In the genomic region with DNA sequence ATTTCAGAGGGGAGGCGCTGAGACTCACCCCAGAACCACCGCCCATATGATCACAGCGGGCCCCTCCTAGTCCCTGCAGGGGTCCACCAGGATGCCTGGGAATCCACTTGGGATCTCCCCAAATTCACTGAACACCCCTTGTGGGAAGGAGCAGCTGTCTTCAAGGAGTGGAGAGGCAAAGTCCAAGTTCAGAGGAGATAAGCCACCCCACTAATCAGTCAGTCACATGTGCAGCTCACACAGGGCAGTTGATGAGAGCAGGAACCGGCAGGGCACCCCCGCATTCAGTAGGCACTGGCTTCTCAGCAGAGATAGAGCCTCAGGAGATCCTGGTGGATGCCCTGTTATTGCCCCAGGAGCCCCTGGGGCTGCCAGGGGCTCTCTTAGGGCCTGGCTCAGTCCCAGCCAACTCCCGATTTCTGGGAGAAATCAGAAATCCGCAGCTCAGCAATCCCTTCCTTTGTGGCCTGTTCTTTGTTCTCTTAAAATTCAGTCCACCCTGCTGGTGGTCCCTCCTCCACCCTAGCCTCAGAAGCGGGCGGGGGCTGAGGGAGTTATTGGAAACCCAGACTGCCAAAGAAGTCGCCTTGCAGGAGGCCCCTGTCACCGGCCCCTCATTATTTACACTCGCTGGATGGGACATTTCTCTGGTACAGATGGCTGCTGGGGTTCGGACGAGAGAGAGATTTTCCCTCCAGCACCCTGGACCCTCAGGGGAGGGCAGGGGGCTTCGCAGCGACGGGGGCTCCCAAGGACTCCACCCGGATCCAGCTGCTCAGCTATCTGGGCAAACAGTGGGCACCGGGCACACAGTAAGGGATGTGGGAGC, we compare ENCODE assay signal across 8 cellular contexts. TPM values are rescaled to one million over a fixed set of nuclear protein-coding genes. Genes with fewer than 3 reads are reported as not detected.
DNase-seq lines count a peak whose midpoint lies in the region; ATAC-seq and TF ChIP-seq lines count a peak whose summit lies in the region.

No MANE protein-coding gene starts in this region.

- H3K9me2 ChIP-seq in OCI-LY7 (ENCODE audit: insufficient read depth, low read length) = no peaks in the 10 kb centered on the region

- BruUV-seq in IMR-90 (replicated peaks; lab: Mats Ljungman, UMichigan) (no TSS peak), OCI-LY7 (replicated peaks; lab: Mats Ljungman, UMichigan) (no TSS peak)

- peak overlapping the region; percentile 96 for H3K56ac ChIP-seq in IMR-90 (ENCODE audit: extremely low read depth, insufficient read depth, low read length)

- TF ChIP-seq CTCF in IMR-90 (conservative IDR thresholded peaks at IDR 0.05; ENCODE audit: low read depth, low read length) = no peak
- TF ChIP-seq CTCF in left lung (IDR thresholded peaks at IDR 0.05) = no peak
- TF ChIP-seq CTCF in thoracic aorta (IDR thresholded peaks at IDR 0.05) = no peak
- TF ChIP-seq CTCF in OCI-LY7 (conservative IDR thresholded peaks at IDR 0.05; ENCODE audit: low read length) = no peak

- POLR2A ChIA-PET in IMR-90 (lab: Charles Lee; ENCODE audit: unreplicated experiment) (interaction anchor here (0.6 kb wide), 1 partner anchor 14 kb away, joined by 10 read pairs; no protein-coding TSS in a partner anchor), OCI-LY7 (lab: Charles Lee) (no interaction called here)

- peak overlapping the region; percentile 95 for H3K23ac ChIP-seq in IMR-90 (ENCODE audit: low read depth, low read length)

- H3K4me2 ChIP-seq in IMR-90 (ENCODE audit: low read depth, low read length) (peak overlapping the region; percentile 92), OCI-LY7 (ENCODE audit: low read length) (no peak overlapping the region)

- H3K4me3 ChIP-seq in ACC112 (ENCODE audit: low read depth, low read length) = peak overlapping the region; percentile 97
- H3K4me3 ChIP-seq in IMR-90 (ENCODE audit: insufficient read depth, low read depth, low read length) = peak overlapping the region; percentile 76
- peak overlapping the region; percentile 97 to 100 for H3K4me3 ChIP-seq in left lung
- peak overlapping the region; percentile 96 for H3K4me3 ChIP-seq in thoracic aorta
- H3K4me3 ChIP-seq in OCI-LY7 (ENCODE audit: low read depth, low read length, poor library complexity, severe bottlenecking) = no peak overlapping the region

- peak overlapping the region; percentile 87 for H2BK120ac ChIP-seq in IMR-90 (ENCODE audit: low read depth, low read length)

- peak overlapping the region; percentile 92 for H4K5ac ChIP-seq in IMR-90 (ENCODE audit: low read depth, low read length)

- H3K27me3 ChIP-seq in ACC112 (ENCODE audit: insufficient read depth, low read length) (no peaks in the 10 kb centered on the region), IMR-90 (ENCODE audit: control insufficient read depth, insufficient read depth, low read length) (no peaks in the 10 kb centered on the region), left lung (no peaks in the 10 kb centered on the region), thoracic aorta (replicated peaks; ENCODE audit: insufficient read depth) (no peaks in the 10 kb centered on the region)

- peak overlapping the region; percentile 95 for H2BK5ac ChIP-seq in IMR-90 (ENCODE audit: low read depth, low read length, poor library complexity, severe bottlenecking)

- no peak overlapping the region for H2AFZ ChIP-seq in ACC112 (ENCODE audit: low read length, unreplicated experiment)
- H2AFZ ChIP-seq in IMR-90 (replicated peaks; ENCODE audit: low read length, poor library complexity) = peak overlapping the region; percentile 76
- no peak overlapping the region for H2AFZ ChIP-seq in OCI-LY7 (ENCODE audit: low read length)

- H3K18ac ChIP-seq in IMR-90 (ENCODE audit: low read depth, low read length) = peak overlapping the region; percentile 92

- in situ Hi-C loops in IMR-90 (cut with MboI; ENCODE audit: low sequenced_read_pairs) = loop anchor here (5.0 kb wide), 1 partner anchor 62 kb away; no protein-coding TSS in a partner anchor

- peak overlapping the region; percentile 98 for H3K4ac ChIP-seq in IMR-90 (ENCODE audit: low read depth, low read length)

- H3K4me1 ChIP-seq in ACC112 (ENCODE audit: control insufficient read depth, insufficient read depth, low read length, unreplicated experiment) = peaks cover 42% of the 10 kb centered on the region
- peaks cover 27% of the 10 kb centered on the region for H3K4me1 ChIP-seq in IMR-90 (ENCODE audit: control insufficient read depth, insufficient read depth, low read length)
- H3K4me1 ChIP-seq in left lung = peaks cover 42 to 61% of the 10 kb centered on the region in 2 donors
- H3K4me1 ChIP-seq in thoracic aorta (ENCODE audit: control insufficient read depth in 1 of 2, low read depth in 2 of 2) = peaks cover 36 to 54% of the 10 kb centered on the region in 2 donors
- H3K4me1 ChIP-seq in OCI-LY7 (ENCODE audit: insufficient read depth, low read length, poor library complexity, severe bottlenecking) = no peaks in the 10 kb centered on the region

- intact Hi-C loops in IMR-90 (cut with micrococcal nuclease) (loop anchor here (2.0 kb wide), 1 partner anchor 33 kb away; no protein-coding TSS in a partner anchor), left lung (cut with DNase I) (no loop called here), OCI-LY7 (cut with micrococcal nuclease; ENCODE audit: unreplicated experiment) (no loop called here)

- TF ChIP-seq RAD21 in IMR-90 (IDR thresholded peaks at IDR 0.05; ENCODE audit: low read length) = no peak

- H4K91ac ChIP-seq in IMR-90 (ENCODE audit: insufficient read depth, low read depth, low read length) = peak overlapping the region; percentile 94

- H2BK20ac ChIP-seq in IMR-90 (ENCODE audit: low read depth, low read length) = peak overlapping the region; percentile 22; the same call in 1 of the 2 replicates

- H3K14ac ChIP-seq in IMR-90 (replicated peaks; ENCODE audit: low read depth, low read length) = peak overlapping the region; percentile 95

- peaks cover 9 to 38% of the 10 kb centered on the region in 2 experiments; a peak in 3 of 4 replicates for H3K79me1 ChIP-seq in IMR-90 (ENCODE audit: low read depth in 1 of 2, low read length in 2 of 2)

- H3K9me3 ChIP-seq in IMR-90 (ENCODE audit: control insufficient read depth, insufficient read depth, low read length) (no peaks in the 10 kb centered on the region), left lung (no peaks in the 10 kb centered on the region), thoracic aorta (no peaks in the 10 kb centered on the region), OCI-LY7 (ENCODE audit: low read length) (no peaks in the 10 kb centered on the region)

- H3K79me2 ChIP-seq in ACC112 (ENCODE audit: control insufficient read depth, insufficient read depth, low read length, unreplicated experiment) = peaks cover 62% of the 10 kb centered on the region
- H3K79me2 ChIP-seq in OCI-LY7 (ENCODE audit: insufficient read depth, low read depth, low read length) = no peaks in the 10 kb centered on the region

- dilution Hi-C loops in IMR-90 (cut with HindIII; ENCODE audit: low sequenced_read_pairs, unreplicated experiment) = no loop called here

- no peak for TF ChIP-seq POLR2A in IMR-90 (IDR thresholded peaks at IDR 0.05; ENCODE audit: low read depth, low read length)

- 0% methylated on average over 2 of the region's 19 CpGs; no CpG with 5 or more reads in 1 of the 2 experiments for WGBS in IMR-90 (ENCODE audit: extremely low coverage in 2 of 2, insufficient read length in 1 of 2), 2 experiments

- H2AK9ac ChIP-seq in IMR-90 (replicated peaks; ENCODE audit: low read depth, low read length, poor library complexity) = peak overlapping the region; percentile 97

- H4K20me1 ChIP-seq in IMR-90 (ENCODE audit: insufficient read depth, low read length) (peaks cover 3% of the 10 kb centered on the region; the same call in 1 of the 2 replicates), OCI-LY7 (ENCODE audit: insufficient read depth, low read length) (no peaks in the 10 kb centered on the region)

- H2BK15ac ChIP-seq in IMR-90 (ENCODE audit: low read depth, low read length) = peak overlapping the region; percentile 96; the same call in 2 of the 3 replicates

- H3K36me3 ChIP-seq in ACC112 (ENCODE audit: insufficient read depth, low read length) = no peaks in the 10 kb centered on the region
- peaks cover 3% of the 10 kb centered on the region; the same call in 1 of the 2 replicates for H3K36me3 ChIP-seq in IMR-90 (ENCODE audit: control insufficient read depth, insufficient read depth, low read length)
- H3K36me3 ChIP-seq in left lung = no peaks in the 10 kb centered on the region
- H3K36me3 ChIP-seq in thoracic aorta = no peaks in the 10 kb centered on the region
- H3K36me3 ChIP-seq in OCI-LY7 (ENCODE audit: insufficient read depth, low read length) = no peaks in the 10 kb centered on the region

- CTCF ChIA-PET in IMR-90 (lab: Yijun Ruan, JAX) (interaction anchor here (1.3 to 2.6 kb wide), 2 partner anchors 20 to 60 kb away, joined by 5 to 13 read pairs; no protein-coding TSS in a partner anchor), OCI-LY7 (lab: Charles Lee; ENCODE audit: unreplicated experiment) (no interaction called here)

- peak overlapping the region; percentile 80 to 82 for H4K8ac ChIP-seq in IMR-90 (ENCODE audit: low read depth in 2 of 2, low read length in 2 of 2)

- peaks cover 10% of the 10 kb centered on the region for H3K9me1 ChIP-seq in IMR-90 (ENCODE audit: insufficient read depth, low read length)

- H3K9ac ChIP-seq in IMR-90 (ENCODE audit: low read depth, low read length) = peak overlapping the region; percentile 99

- DNase-seq in IMR-90 (no peak), astrocyte of the hippocampus (ENCODE audit: low read depth, low spot score) (peak; percentile 57), left lung (peak in 1 of 2 donors; percentile 49), thoracic aorta (ENCODE audit: low spot score) (no peak), foreskin melanocyte (no peak), NCI-H2196 treated with DMSO at 0.1 percent for 48 hours (lab: John Stamatoyannopoulos, UW; ENCODE audit: unreplicated experiment) (no peak), OCI-LY7 (ENCODE audit: low spot score) (no peak)

- ATAC-seq in IMR-90 (ENCODE audit: low read depth) (no peak), left lung (no peak), thoracic aorta (ENCODE audit: insufficient number of reproducible peaks, low FRiP score, low read depth) (no peak)

- peak overlapping the region; percentile 75 for H3K27ac ChIP-seq in ACC112 (ENCODE audit: low read depth, low read length)
- peak overlapping the region; percentile 99 for H3K27ac ChIP-seq in IMR-90 (ENCODE audit: insufficient read depth, low read length)
- peak overlapping the region; percentile 84 to 97 for H3K27ac ChIP-seq in left lung
- peak overlapping the region; percentile 98 to 99 for H3K27ac ChIP-seq in thoracic aorta
- no peak overlapping the region for H3K27ac ChIP-seq in OCI-LY7 (ENCODE audit: low read depth, low read length, poor library complexity, severe bottlenecking)

- H2AK5ac ChIP-seq in IMR-90 (ENCODE audit: low read depth, low read length) = peak overlapping the region; percentile 99

RNA-seq across cellular contexts. Expression of gene CDC42EP4, which starts 1.9 kb away (rescaled TPM):
- total RNA-seq in IMR-90 (2012; rRNA removed) (14.3 and 16.1 TPM in 2 replicates), left lung (10 to 100 TPM; 30.2 to 48.6 TPM), thoracic aorta (100 to 1,000 TPM in 1 of 2 donors, 10 to 100 TPM in 1; 73.8 to 134 TPM), OCI-LY7 (2022) (not detected in 2 replicates)
- polyA plus RNA-seq in IMR-90 (2012; rRNA removed) = 25.6 and 25.8 TPM in 2 replicates
- 15.5 and 25.9 TPM in 2 replicates for polyA plus RNA-seq in IMR-90 (2012; cell fraction: cytosol; rRNA removed)
- 8.9 and 13.7 TPM in 2 replicates for polyA plus RNA-seq in IMR-90 (2012; cell fraction: nucleus; rRNA removed; ENCODE audit: low replicate concordance)
- total RNA-seq in OCI-LY7 (2014; rRNA removed; shearing (Covaris generic)) = not detected in 2 replicates

RNA-seq across cellular contexts. Expression of gene CPSF4L, which starts 48.3 kb away (rescaled TPM):
- not detected in 2 replicates for total RNA-seq in IMR-90 (2012; rRNA removed)
- not detected in 2 replicates for polyA plus RNA-seq in IMR-90 (2012; rRNA removed)
- polyA plus RNA-seq in IMR-90 (2012; cell fraction: cytosol; rRNA removed) = not detected in 2 replicates
- not detected in 2 replicates for polyA plus RNA-seq in IMR-90 (2012; cell fraction: nucleus; rRNA removed; ENCODE audit: low replicate concordance)
- not detected for total RNA-seq in left lung
- not detected for total RNA-seq in thoracic aorta
- total RNA-seq in OCI-LY7 (2014; rRNA removed; shearing (Covaris generic)) = not detected in 2 replicates
- not detected in 2 replicates for total RNA-seq in OCI-LY7 (2022)

Comparison
In these comparisons a context has a peak if more than half of its experiments do, and no peak if none do; other contexts are left out.
1. RNA of gene CDC42EP4, which starts 1.9 kb away (total RNA-seq): 73.8 to 134 TPM in thoracic aorta, 30.2 to 48.6 TPM in left lung and 14.3 to 16.1 TPM in IMR-90; not detected in OCI-LY7; every median in the first group is over 10 times any median in the second.